In genomic region chr19:37303591-37304171, GRCh38 we compare ENCODE assay signal across 10 cellular contexts.
DNase-seq lines count a peak whose midpoint lies in the region; ATAC-seq and TF ChIP-seq lines count a peak whose summit lies in the region.
"Had no signal": no experiment of that assay in that cellular context is flagged by ENCODE, and none has a peak within 500 bp of the region (broad histone marks: within the 10 kb centered on the region; RNA-seq: fewer than 3 reads in every experiment).

No MANE protein-coding gene starts in this region.

- no peak overlapping the region for H3K14ac ChIP-seq in neuronal stem cell (ENCODE audit: low read length)

- POLR2A ChIA-PET in MCF 10A (lab: Yijun Ruan, JAX): no interaction called here

- WGBS in gastroesophageal sphincter (ENCODE audit: low coverage in 1 of 2), 2 donors: 33 to 50% methylated on average over 22 to 30 of the region's 36 CpGs
- WGBS in neuronal stem cell (ENCODE audit: extremely low coverage in 2 of 2, insufficient read length in 2 of 2, insufficient replicate concordance in 1 of 2), 2 donors: no CpG with 5 or more reads among the region's 36 CpGs

- H2BK120ac ChIP-seq in neuronal stem cell (ENCODE audit: low read depth, low read length): no peak overlapping the region

- CTCF ChIA-PET in MCF 10A (lab: Yijun Ruan, JAX): no interaction called here

- H3K36me3 Mint-ChIP-seq in MCF 10A (ENCODE audit: insufficient read depth, unreplicated experiment): no peaks in the 10 kb centered on the region

- TF ChIP-seq CTCF in MCF 10A (IDR thresholded peaks at IDR 0.05; ENCODE audit: unreplicated experiment) (no peak), gastroesophageal sphincter (IDR thresholded peaks at IDR 0.05) (no peak), vagina (IDR thresholded peaks at IDR 0.05) (no peak)

- H2BK5ac ChIP-seq in neuronal stem cell (ENCODE audit: low read length): no peak overlapping the region

- H3K9me3 ChIP-seq in gastroesophageal sphincter (peaks cover 0 to 37% (median 0%) of the 10 kb centered on the region in 3 donors), neuronal stem cell (replicated peaks in 1 of 2; ENCODE audit: control insufficient read depth in 2 of 2, insufficient read depth in 1 of 2, low read depth in 1 of 2, low read length in 2 of 2) (peaks cover 15 to 26% of the 10 kb centered on the region in 2 donors), vagina (no peaks in the 10 kb centered on the region)

- H2BK12ac ChIP-seq in neuronal stem cell (ENCODE audit: low read length): no peak overlapping the region

- peak overlapping the region; percentile 56 for H3K4me2 ChIP-seq in neuronal stem cell (ENCODE audit: insufficient read depth, low read length, poor library complexity, severe bottlenecking)
- H3K4me2 ChIP-seq: BLaER1 treated with 17β-estradiol and CSF1 and Interleukin-3, amounts not matched to agents 10 nM and 100 nM had no signal

- no peak overlapping the region for H4K91ac ChIP-seq in neuronal stem cell (ENCODE audit: low read depth, low read length, poor library complexity)

- H3K36me3 ChIP-seq in gastroesophageal sphincter (no peaks in the 10 kb centered on the region), neuronal stem cell (replicated peaks in 1 of 2; ENCODE audit: control insufficient read depth in 2 of 2, insufficient read depth in 2 of 2, low read length in 2 of 2) (no peaks in the 10 kb centered on the region), vagina (no peaks in the 10 kb centered on the region)
- H3K36me3 ChIP-seq: BLaER1 treated with 17β-estradiol and CSF1 and Interleukin-3, amounts not matched to agents 10 nM and 100 nM had no signal

- H3K4me1 Mint-ChIP-seq in MCF 10A (ENCODE audit: insufficient read depth, unreplicated experiment): no peaks in the 10 kb centered on the region

- H2AK5ac ChIP-seq in neuronal stem cell (ENCODE audit: low read depth, low read length): no peak overlapping the region

- TF ChIP-seq EP300 in gastroesophageal sphincter (IDR thresholded peaks at IDR 0.05): no peak

- H3K27me3 Mint-ChIP-seq in MCF 10A (ENCODE audit: insufficient read depth, unreplicated experiment): no peaks in the 10 kb centered on the region

- peaks cover 18% of the 10 kb centered on the region for H3K9me3 Mint-ChIP-seq in MCF 10A (ENCODE audit: unreplicated experiment)

- peak; percentile 46 for ATAC-seq in gastroesophageal sphincter
- ATAC-seq in HG02885 (IDR thresholded peaks at IDR 0.05; ENCODE audit: poor library complexity, unreplicated experiment): no peak
- no peak for ATAC-seq in GM19324 (IDR thresholded peaks at IDR 0.05; ENCODE audit: low FRiP score, unreplicated experiment)

- no peak overlapping the region for H3K27ac Mint-ChIP-seq in MCF 10A (ENCODE audit: low read depth, unreplicated experiment)

- H3K23ac ChIP-seq in neuronal stem cell (ENCODE audit: low read depth, low read length, poor library complexity): no peak overlapping the region

- no peak overlapping the region for H2AFZ ChIP-seq in neuronal stem cell (ENCODE audit: low read length)

- DNase-seq in T47D (ENCODE audit: low read depth in 1 of 2, low spot score in 1 of 2): peak; percentile 39 to 41
- no peak for DNase-seq in MCF 10A (ENCODE audit: unreplicated experiment)
- DNase-seq in neuronal stem cell (ENCODE audit: low spot score): no peak
- no peak for DNase-seq in vagina (ENCODE audit: extremely low spot score in 2 of 2)
- no peak for DNase-seq in NCI-H1105 treated with DMSO at 0.1 percent for 48 hours (lab: John Stamatoyannopoulos, UW)

- H3K4me3 Mint-ChIP-seq in MCF 10A (ENCODE audit: unreplicated experiment): no peak overlapping the region

- intact Hi-C loops in MCF 10A (cut with micrococcal nuclease): no loop called here
- intact Hi-C loops in vagina (cut with DNase I): no loop called here

- H3K18ac ChIP-seq in neuronal stem cell (ENCODE audit: low read length): peak overlapping the region; percentile 80

- no peak overlapping the region for H3K4ac ChIP-seq in neuronal stem cell (ENCODE audit: low read length)

- H3K9ac ChIP-seq in neuronal stem cell (ENCODE audit: low read depth, low read length, poor library complexity): peak overlapping the region; percentile 54
- H3K9ac ChIP-seq: BLaER1 treated with 17β-estradiol and CSF1 and Interleukin-3, amounts not matched to agents 10 nM and 100 nM had no signal

- in situ Hi-C loops in T47D (cut with HindIII; ENCODE audit: low pct_unique_long_range_greater_than_20kb, low sequenced_read_pairs): no loop called here

- H4K8ac ChIP-seq in neuronal stem cell (ENCODE audit: low read depth, low read length): no peak overlapping the region

- no peak overlapping the region for H2BK15ac ChIP-seq in neuronal stem cell (ENCODE audit: low read length)

- H3K79me1 ChIP-seq in neuronal stem cell (ENCODE audit: low read depth, low read length): no peaks in the 10 kb centered on the region

- no TSS peak for BruUV-seq in MCF 10A (replicated peaks; lab: Mats Ljungman, UMichigan)

- no peaks in the 10 kb centered on the region for H3K27me3 ChIP-seq in gastroesophageal sphincter
- no peaks in the 10 kb centered on the region for H3K27me3 ChIP-seq in neuronal stem cell (ENCODE audit: control insufficient read depth in 3 of 3, insufficient read depth in 3 of 3, low read depth in 1 of 3, low read length in 3 of 3)
- no peaks in the 10 kb centered on the region for H3K27me3 ChIP-seq in vagina
- H3K27me3 ChIP-seq: BLaER1 treated with 17β-estradiol and CSF1 and Interleukin-3, amounts not matched to agents 10 nM and 100 nM had no signal

- H3K27ac ChIP-seq in gastroesophageal sphincter (peak overlapping the region in 3 of 4 donors; percentile 54 to 77 (median 61)), neuronal stem cell (replicated peaks; ENCODE audit: low read length) (no peak overlapping the region), vagina (no peak overlapping the region)
- H3K27ac ChIP-seq: BLaER1 treated with 17β-estradiol and CSF1 and Interleukin-3, amounts not matched to agents 10 nM and 100 nM; HL-60 had no signal

- TF ChIP-seq POLR2A in gastroesophageal sphincter (IDR thresholded peaks at IDR 0.05): no peak
- TF ChIP-seq POLR2A in vagina (IDR thresholded peaks at IDR 0.05): no peak

- peak overlapping the region; percentile 30 to 52 for H3K4me3 ChIP-seq in gastroesophageal sphincter
- H3K4me3 ChIP-seq in neuronal stem cell (ENCODE audit: low read length in 2 of 2): peak overlapping the region in 1 of 2 donors; percentile 83
- H3K4me3 ChIP-seq in vagina: peak overlapping the region; percentile 36 to 60
- H3K4me3 ChIP-seq: BLaER1 treated with 17β-estradiol and CSF1 and Interleukin-3, amounts not matched to agents 10 nM and 100 nM had no signal

- no peaks in the 10 kb centered on the region for H3K4me1 ChIP-seq in gastroesophageal sphincter
- no peaks in the 10 kb centered on the region for H3K4me1 ChIP-seq in neuronal stem cell (ENCODE audit: control insufficient read depth in 2 of 2, insufficient read depth in 1 of 2, low read depth in 1 of 2, low read length in 2 of 2)
- no peaks in the 10 kb centered on the region for H3K4me1 ChIP-seq in vagina
- H3K4me1 ChIP-seq: BLaER1 treated with 17β-estradiol and CSF1 and Interleukin-3, amounts not matched to agents 10 nM and 100 nM had no signal

Comparison
In these comparisons a context has a peak if more than half of its experiments do, and no peak if none do; other contexts are left out.
1. DNase-seq: peak in T47D (2 of 2); none in MCF 10A (single experiment), neuronal stem cell (single experiment), vagina (0 of 2) and NCI-H1105 treated with DMSO at 0.1 percent for 48 hours (single experiment).
2. H3K27ac ChIP-seq: peak in gastroesophageal sphincter (3 of 4); none in neuronal stem cell (single experiment) and vagina (single experiment).